10 cellular contexts compared by ENCODE assay signal in the genomic region with DNA sequence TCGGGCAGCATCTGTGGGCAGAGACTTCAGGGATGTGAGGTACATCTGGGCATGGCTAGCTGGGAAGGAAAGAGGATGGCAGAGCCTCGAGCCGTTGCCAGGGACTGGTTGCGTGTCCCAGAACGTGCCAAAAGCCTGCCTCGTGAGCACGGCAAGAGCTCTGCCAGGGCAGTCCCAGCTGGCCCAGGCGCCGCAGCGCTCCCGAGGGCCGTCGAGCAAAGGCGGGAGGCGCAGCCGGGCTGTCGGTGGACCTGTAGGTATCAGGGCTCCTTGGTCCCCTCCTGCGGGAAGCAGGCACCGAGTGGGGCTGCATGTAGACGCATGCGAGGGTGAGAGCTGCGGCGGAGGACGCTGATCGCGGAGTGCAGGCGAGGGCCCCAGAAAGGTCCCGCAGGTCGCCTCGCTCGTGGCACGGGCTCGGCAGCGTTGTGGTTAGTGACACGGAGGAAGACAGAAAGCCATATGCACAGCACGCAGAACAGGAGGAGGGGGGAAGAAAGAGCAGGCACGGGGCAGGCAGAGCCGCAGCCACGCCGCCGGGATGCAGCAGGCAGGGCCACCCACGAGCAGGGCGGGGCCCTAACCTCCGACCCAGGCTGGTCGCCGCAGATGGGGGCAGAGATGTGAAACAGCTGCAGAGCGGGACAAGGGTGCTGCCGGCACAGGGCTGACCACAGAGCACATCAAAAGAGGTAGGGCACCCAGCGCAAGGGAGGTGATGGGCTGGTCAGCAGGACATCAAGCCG. TPM values are rescaled to one million over a fixed set of nuclear protein-coding genes. Genes with fewer than 3 reads are reported as not detected.
DNase-seq lines count a peak whose midpoint lies in the region; ATAC-seq and TF ChIP-seq lines count a peak whose summit lies in the region.
"Had no signal": no experiment of that assay in that cellular context is flagged by ENCODE, and none has a peak within 500 bp of the region (broad histone marks: within the 10 kb centered on the region; RNA-seq: fewer than 3 reads in every experiment).

No MANE protein-coding gene starts in this region.

- ATAC-seq in GM18502 (IDR thresholded peaks at IDR 0.05; ENCODE audit: poor library complexity, unreplicated experiment): no peak

- H3K4me3 ChIP-seq in CD4-positive, alpha-beta memory T cell (ENCODE audit: low read length in 2 of 2): no peak overlapping the region
- peak overlapping the region; percentile 28 to 51 (median 46) for H3K4me3 ChIP-seq in esophagus squamous epithelium

- H3K4me1 Mint-ChIP-seq in CD4-positive, alpha-beta memory T cell: peaks cover 30 to 74% (median 54%) of the 10 kb centered on the region in 4 donors
- H3K4me1 Mint-ChIP-seq in activated CD4-positive, alpha-beta T cell treated with anti-CD3 and anti-CD28 coated beads, Interleukin-2, amount 10 ng/mL, durations not matched to agents 24 days and 14 days: peaks cover 30% of the 10 kb centered on the region

- 21 to 51% methylated on average over 24 to 44 of the region's 50 CpGs for WGBS in esophagus squamous epithelium, 2 donors

- peak overlapping the region; percentile 72 to 91 (median 82) for H3K4me3 Mint-ChIP-seq in CD4-positive, alpha-beta memory T cell
- peak overlapping the region; percentile 39 for H3K4me3 Mint-ChIP-seq in activated CD4-positive, alpha-beta T cell treated with anti-CD3 and anti-CD28 coated beads, Interleukin-2, amount 10 ng/mL, durations not matched to agents 24 days and 14 days

- POLR2A ChIA-PET in CD4-positive, alpha-beta memory T cell (lab: Charles Lee; ENCODE audit: partially characterized antibody): interaction anchor here (0.7 to 7.0 kb wide), 7 partner anchors 11 to 47 kb away, joined by 3 to 139 read pairs (median 8); a partner anchor contains a TSS

- TF ChIP-seq CTCF in esophagus squamous epithelium (IDR thresholded peaks at IDR 0.05): no peak

- peak overlapping the region; percentile 84 to 97 (median 91) for H3K27ac Mint-ChIP-seq in CD4-positive, alpha-beta memory T cell
- H3K27ac Mint-ChIP-seq in activated CD4-positive, alpha-beta T cell treated with anti-CD3 and anti-CD28 coated beads, Interleukin-2, amount 10 ng/mL, durations not matched to agents 24 days and 14 days: peak overlapping the region; percentile 48

- no peaks in the 10 kb centered on the region for H3K36me3 ChIP-seq in CD4-positive, alpha-beta memory T cell (ENCODE audit: insufficient read depth, low read length)
- no peaks in the 10 kb centered on the region for H3K36me3 ChIP-seq in esophagus squamous epithelium

- H3K4me1 ChIP-seq in CD4-positive, alpha-beta memory T cell (ENCODE audit: insufficient read depth, low read length): peaks cover 65% of the 10 kb centered on the region
- peaks cover 34 to 96% (median 49%) of the 10 kb centered on the region in 3 donors for H3K4me1 ChIP-seq in esophagus squamous epithelium

- peak overlapping the region; percentile 28 for H3K27ac ChIP-seq in CD4-positive, alpha-beta memory T cell (ENCODE audit: low read depth, low read length)
- peak overlapping the region; percentile 68 to 91 (median 81) for H3K27ac ChIP-seq in esophagus squamous epithelium

- no peaks in the 10 kb centered on the region for H3K27me3 ChIP-seq in CD4-positive, alpha-beta memory T cell (ENCODE audit: insufficient read depth, low read length)
- peaks cover 0 to 25% (median 0%) of the 10 kb centered on the region in 4 donors for H3K27me3 ChIP-seq in esophagus squamous epithelium

- peaks cover 0 to 1% (median 0%) of the 10 kb centered on the region in 8 donors for H3K9me3 Mint-ChIP-seq in CD4-positive, alpha-beta memory T cell
- H3K9me3 Mint-ChIP-seq in activated CD4-positive, alpha-beta T cell treated with anti-CD3 and anti-CD28 coated beads, Interleukin-2, amount 10 ng/mL, durations not matched to agents 24 days and 14 days: no peaks in the 10 kb centered on the region

- intact Hi-C loops in CD4-positive, alpha-beta memory T cell (cut with micrococcal nuclease): loop anchor here (1.0 kb wide), 1 partner anchor 19 kb away; no protein-coding TSS in a partner anchor
- intact Hi-C loops in activated CD4-positive, alpha-beta T cell treated with anti-CD3 and anti-CD28 coated beads, Interleukin-2, amount 10 ng/mL, durations not matched to agents 24 days and 14 days (cut with micrococcal nuclease): no loop called here
- intact Hi-C loops in esophagus squamous epithelium (cut with DNase I): no loop called here
- intact Hi-C loops in posterior vena cava (cut with DNase I): no loop called here

- H3K36me3 Mint-ChIP-seq in CD4-positive, alpha-beta memory T cell: peaks cover 0 to 15% of the 10 kb centered on the region in 2 donors
- H3K36me3 Mint-ChIP-seq in activated CD4-positive, alpha-beta T cell treated with anti-CD3 and anti-CD28 coated beads, Interleukin-2, amount 10 ng/mL, durations not matched to agents 24 days and 14 days (ENCODE audit: low read depth): peaks cover 23% of the 10 kb centered on the region

- H3K9me3 ChIP-seq in CD4-positive, alpha-beta memory T cell (ENCODE audit: control insufficient read depth in 1 of 2, low read length in 2 of 2): no peaks in the 10 kb centered on the region
- H3K9me3 ChIP-seq in esophagus squamous epithelium: no peaks in the 10 kb centered on the region

- no peak for TF ChIP-seq POLR2A in esophagus squamous epithelium (IDR thresholded peaks at IDR 0.05)

- DNase-seq in CD4-positive, alpha-beta memory T cell: peak; percentile 55 to 75 (median 65)
- peak; percentile 76 for DNase-seq in activated CD4-positive, alpha-beta T cell treated with anti-CD3 and anti-CD28 coated beads, Interleukin-2, amount 10 ng/mL, durations not matched to agents 24 days and 14 days
- DNase-seq in esophagus squamous epithelium (lab: John Stamatoyannopoulos, UW) (no peak), posterior vena cava (ENCODE audit: low spot score) (peak; percentile 79), cerebellar nuclear complex (lab: John Stamatoyannopoulos, UW) (no peak), SHP77 (lab: John Stamatoyannopoulos, UW) (no peak), NCI-H1694 (lab: John Stamatoyannopoulos, UW) (no peak)
- DNase-seq: effector CD4-positive, alpha-beta T cell had no signal

- CTCF ChIA-PET in CD4-positive, alpha-beta memory T cell (lab: Charles Lee; ENCODE audit: partially characterized antibody): interaction anchor here (1.1 to 2.3 kb wide), 4 partner anchors 12 to 180 kb away, joined by 3 to 10 read pairs (median 3); no protein-coding TSS in a partner anchor

- H3K27me3 Mint-ChIP-seq in CD4-positive, alpha-beta memory T cell: no peaks in the 10 kb centered on the region
- no peaks in the 10 kb centered on the region for H3K27me3 Mint-ChIP-seq in activated CD4-positive, alpha-beta T cell treated with anti-CD3 and anti-CD28 coated beads, Interleukin-2, amount 10 ng/mL, durations not matched to agents 24 days and 14 days

RNA-seq across cellular contexts. Expression of a gene that starts 18.0 kb away (rescaled TPM):
- 100 to 1,000 TPM; 324 to 327 TPM for total RNA-seq in CD4-positive, alpha-beta memory T cell
- polyA plus RNA-seq in CD4-positive, alpha-beta memory T cell: 100 to 1,000 TPM; 253 to 435 TPM
- total RNA-seq in activated CD4-positive, alpha-beta T cell treated with anti-CD3 and anti-CD28 coated beads, Interleukin-2, amount 10 ng/mL, durations not matched to agents 24 days and 14 days: 303 and 322 TPM in 2 replicates
- total RNA-seq in esophagus squamous epithelium: 10 to 100 TPM; 23.3 to 75.9 (median 46.4) TPM
- total RNA-seq in posterior vena cava: 100 to 1,000 TPM in 1 of 2 donors, 10 to 100 TPM in 1; 39.1 to 122 TPM
- total RNA-seq: pulmonary artery endothelial cell had no signal

RNA-seq across cellular contexts. Expression of a gene that starts 20.8 kb away (rescaled TPM):
- not detected for total RNA-seq in CD4-positive, alpha-beta memory T cell
- under 1 TPM in 1 of 2 donors, not detected in 1; 0.18 TPM for polyA plus RNA-seq in CD4-positive, alpha-beta memory T cell
- total RNA-seq in activated CD4-positive, alpha-beta T cell treated with anti-CD3 and anti-CD28 coated beads, Interleukin-2, amount 10 ng/mL, durations not matched to agents 24 days and 14 days: not detected in 2 replicates
- total RNA-seq in esophagus squamous epithelium (not detected), posterior vena cava (under 1 TPM in 1 of 2 donors, not detected in 1; 0.14 TPM)
- total RNA-seq: pulmonary artery endothelial cell had no signal

RNA-seq across cellular contexts. Expression of a gene that starts 32.1 kb away (rescaled TPM):
- total RNA-seq in CD4-positive, alpha-beta memory T cell: not detected
- not detected for polyA plus RNA-seq in CD4-positive, alpha-beta memory T cell
- not detected in 2 replicates for total RNA-seq in activated CD4-positive, alpha-beta T cell treated with anti-CD3 and anti-CD28 coated beads, Interleukin-2, amount 10 ng/mL, durations not matched to agents 24 days and 14 days
- total RNA-seq in esophagus squamous epithelium (10 to 100 TPM in 3 of 4 donors, not detected in 1; 14.7 to 23.8 (median 15.0) TPM), posterior vena cava (1 to 10 TPM; 1.0 to 1.3 TPM)
- total RNA-seq: pulmonary artery endothelial cell had no signal

RNA-seq across cellular contexts. Expression of a gene that starts 36.1 kb away (rescaled TPM):
- not detected for total RNA-seq in CD4-positive, alpha-beta memory T cell
- not detected for polyA plus RNA-seq in CD4-positive, alpha-beta memory T cell
- total RNA-seq in activated CD4-positive, alpha-beta T cell treated with anti-CD3 and anti-CD28 coated beads, Interleukin-2, amount 10 ng/mL, durations not matched to agents 24 days and 14 days: not detected in 2 replicates
- total RNA-seq in esophagus squamous epithelium (100 to 1,000 TPM in 1 of 4 donors, 10 to 100 TPM in 3; 28.7 to 110 (median 69.3) TPM), posterior vena cava (not detected)
- total RNA-seq: pulmonary artery endothelial cell had no signal

RNA-seq across cellular contexts. Expression of a gene that starts 48.6 kb away (rescaled TPM):
- 10 to 100 TPM in 1 of 2 experiments, 1 to 10 TPM in 1; 9.3 to 10.5 TPM for total RNA-seq in CD4-positive, alpha-beta memory T cell
- polyA plus RNA-seq in CD4-positive, alpha-beta memory T cell: not detected
- total RNA-seq in activated CD4-positive, alpha-beta T cell treated with anti-CD3 and anti-CD28 coated beads, Interleukin-2, amount 10 ng/mL, durations not matched to agents 24 days and 14 days: 1.1 and 1.2 TPM in 2 replicates
- total RNA-seq in esophagus squamous epithelium: 1 to 10 TPM in 2 of 4 donors, under 1 TPM in 1, not detected in 1; 0.76 to 3.1 (median 1.6) TPM
- 10 to 100 TPM; 17.9 to 45.3 TPM for total RNA-seq in posterior vena cava
- total RNA-seq: pulmonary artery endothelial cell had no signal

Comparison
In these comparisons a context has a peak if more than half of its experiments do, and no peak if none do; other contexts are left out.
1. DNase-seq: peak in CD4-positive, alpha-beta memory T cell (5 of 5), activated CD4-positive, alpha-beta T cell treated with anti-CD3 and anti-CD28 coated beads, Interleukin-2, amount 10 ng/mL, durations not matched to agents 24 days and 14 days (single experiment) and posterior vena cava (single experiment); none in esophagus squamous epithelium (single experiment), cerebellar nuclear complex (0 of 2), SHP77 (0 of 2) and NCI-H1694 (single experiment).
2. H3K4me3 ChIP-seq: peak in esophagus squamous epithelium (4 of 4); none in CD4-positive, alpha-beta memory T cell (0 of 2).